ENCODE assay signal across 16 cellular contexts in the genomic region with DNA sequence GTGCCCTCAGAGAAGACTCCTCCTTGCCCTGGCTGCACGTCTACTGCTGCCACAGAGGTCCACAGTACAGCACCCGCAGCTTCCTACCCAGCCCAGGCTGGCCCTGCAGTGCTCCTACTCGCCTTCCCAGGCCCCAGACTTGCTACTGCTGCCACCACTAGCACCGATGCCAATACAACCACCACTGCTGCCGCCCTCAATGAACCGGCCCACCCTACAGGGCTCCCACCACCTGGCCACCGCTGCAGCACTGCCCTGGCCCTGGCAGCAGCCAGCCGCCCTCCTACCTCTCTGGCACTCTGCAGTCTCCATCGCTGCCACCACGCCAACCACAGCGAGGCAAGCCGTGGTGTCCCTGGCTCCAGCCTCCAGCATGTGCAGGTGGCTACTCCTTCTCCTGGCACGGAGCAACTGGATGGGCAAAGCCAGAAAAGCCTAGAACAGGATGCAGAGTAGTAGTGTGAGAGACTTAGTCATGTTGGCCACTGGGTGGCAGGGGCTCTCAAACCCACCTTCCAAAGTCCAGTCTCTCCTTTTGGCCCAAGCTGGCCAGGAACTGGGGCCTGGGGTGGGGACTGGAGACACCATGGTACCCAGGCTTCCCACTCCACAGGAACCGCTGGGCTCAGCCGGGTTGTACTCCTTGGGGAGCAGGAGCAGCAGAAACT. TPM values are rescaled to one million over a fixed set of nuclear protein-coding genes. Genes with fewer than 3 reads are reported as not detected.
A peak's percentile ranks its signal among the peaks of the same experiment; 100 is the strongest.
DNase-seq lines count a peak whose midpoint lies in the region; ATAC-seq and TF ChIP-seq lines count a peak whose summit lies in the region.
"Had no signal": no experiment of that assay in that cellular context is flagged by ENCODE, and none has a peak within 500 bp of the region (broad histone marks: within the 10 kb centered on the region; RNA-seq: fewer than 3 reads in every experiment).

No MANE protein-coding gene starts in this region.

- H3K4me2 ChIP-seq in GM23338, result no peak overlapping the region
- no peak overlapping the region for H3K4me2 ChIP-seq in mesendoderm (ENCODE audit: low read length)
- H3K4me2 ChIP-seq: BLaER1 had no signal

- H2BK5ac ChIP-seq in mesendoderm (ENCODE audit: low read length), result no peak overlapping the region

- no peaks in the 10 kb centered on the region for H3K9me3 ChIP-seq in adrenal gland (replicated peaks in 1 of 3)
- H3K9me3 ChIP-seq: BLaER1 had no signal

- no peaks in the 10 kb centered on the region for H3K79me1 ChIP-seq in mesendoderm (ENCODE audit: low read length)

- H3K36me3 ChIP-seq in GM23338 (ENCODE audit: insufficient read depth) (no peaks in the 10 kb centered on the region), mesendoderm (ENCODE audit: control insufficient read depth, insufficient read depth, low read length) (no peaks in the 10 kb centered on the region), adrenal gland (replicated peaks in 1 of 2) (no peaks in the 10 kb centered on the region)
- H3K36me3 ChIP-seq: BLaER1 had no signal

- H2BK15ac ChIP-seq in mesendoderm (replicated peaks; ENCODE audit: low read depth), result no peak overlapping the region

- peaks cover 9% of the 10 kb centered on the region; the same call in 2 of the 3 replicates for H3K9me3 Mint-ChIP-seq in GM23338

- no peaks in the 10 kb centered on the region for H3K9me2 ChIP-seq in GM23338 (ENCODE audit: insufficient read depth)

- H3K27me3 ChIP-seq in GM23338 (ENCODE audit: insufficient read depth) (no peaks in the 10 kb centered on the region; the same call in 1 of the 2 replicates), mesendoderm (ENCODE audit: insufficient read depth, low read length, poor library complexity) (no peaks in the 10 kb centered on the region), adrenal gland (no peaks in the 10 kb centered on the region)
- H3K27me3 ChIP-seq: BLaER1 had no signal

- H3K9ac ChIP-seq in mesendoderm (ENCODE audit: low read length), result no peak overlapping the region
- H3K9ac ChIP-seq: BLaER1 had no signal

- H3K27me3 Mint-ChIP-seq in GM23338 (ENCODE audit: insufficient read depth, low read depth, poor library complexity), result peaks cover 10% of the 10 kb centered on the region

- no peak overlapping the region for H2AK5ac ChIP-seq in mesendoderm (ENCODE audit: low read length)

- H3K23ac ChIP-seq in mesendoderm (ENCODE audit: low read length), result no peak overlapping the region

- intact Hi-C loops in adrenal gland (cut with DNase I), result no loop called here

- no peak overlapping the region for H3K56ac ChIP-seq in mesendoderm (ENCODE audit: low read length)

- no peaks in the 10 kb centered on the region for H3K4me1 ChIP-seq in GM23338 (ENCODE audit: insufficient read depth)
- H3K4me1 ChIP-seq in mesendoderm (ENCODE audit: control insufficient read depth, low read depth, low read length), result no peaks in the 10 kb centered on the region
- H3K4me1 ChIP-seq in adrenal gland (replicated peaks in 1 of 2), result no peaks in the 10 kb centered on the region

- ATAC-seq in GM23338, result peak; percentile 25

- DNase-seq in AG09309 (ENCODE audit: low read depth), result no peak
- DNase-seq in GM23338 (ENCODE audit: low spot score), result peak; percentile 33
- DNase-seq in mesendoderm, result peak; percentile 10
- DNase-seq in stimulated activated CD4-positive, alpha-beta T cell treated with anti-CD3 and anti-CD28 coated beads, Interleukin-12 subunit alpha, Interleukin-12 subunit beta, amount 100 ng/mL, for 4 hours, result no peak
- no peak for DNase-seq in adrenal gland
- no peak for DNase-seq in effector CD4-positive, alpha-beta T cell
- DNase-seq: ACHN; CD8-positive, alpha-beta memory T cell; HCEC 1CT; NCI-H146; NCI-H2081 treated with DMSO at 0.1 percent for 48 hours; NCI-H524 treated with DMSO at 0.1 percent for 48 hours; NK-92 treated with Interleukin-12 subunit alpha and Interleukin-12 subunit beta, amount 100 ng/mL, for 24 hours had no signal

- H2AFZ ChIP-seq in GM23338, result no peak overlapping the region

- no peak overlapping the region for H3K27ac ChIP-seq in GM23338 (ENCODE audit: low read depth)
- peak overlapping the region; percentile 31; the same call in 1 of the 2 replicates for H3K27ac ChIP-seq in VCaP
- no peak overlapping the region for H3K27ac ChIP-seq in mesendoderm (ENCODE audit: low read depth, low read length)
- no peak overlapping the region for H3K27ac ChIP-seq in adrenal gland
- H3K27ac ChIP-seq: BLaER1 had no signal

- no peak for TF ChIP-seq POLR2A in adrenal gland (IDR thresholded peaks at IDR 0.05)

- peaks cover 8% of the 10 kb centered on the region for H3K4me1 Mint-ChIP-seq in GM23338

- no peak overlapping the region for H2BK120ac ChIP-seq in mesendoderm (ENCODE audit: low read depth, low read length)

- no peaks in the 10 kb centered on the region for H4K20me1 ChIP-seq in GM23338 (replicated peaks; ENCODE audit: insufficient read depth)
- H4K20me1 ChIP-seq: BLaER1 had no signal

- H3K4ac ChIP-seq in mesendoderm (ENCODE audit: low read depth, low read length), result no peak overlapping the region

- H3F3A ChIP-seq in GM23338 (replicated peaks; ENCODE audit: low read depth), result no peaks in the 10 kb centered on the region

- H3K4me3 Mint-ChIP-seq in GM23338, result no peak overlapping the region
- H3K4me3 Mint-ChIP-seq: CD8-positive, alpha-beta memory T cell had no signal

- no peak overlapping the region for H3K27ac Mint-ChIP-seq in GM23338

- WGBS in mesendoderm (ENCODE audit: extremely low coverage, insufficient coverage, low lambda C conversion rate), result no CpG with 5 or more reads among the region's 15 CpGs
- 73 to 89% (median 81%) methylated on average over 9 to 15 of the region's 15 CpGs for WGBS in adrenal gland, 4 donors

- no peak overlapping the region for H3K18ac ChIP-seq in mesendoderm (ENCODE audit: low read length)

- TF ChIP-seq CTCF in AG09309 (IDR thresholded peaks at IDR 0.05; ENCODE audit: control insufficient read depth, insufficient read depth, low read depth, low read length, missing control alignments) (peak; percentile 1), GM23338 (conservative IDR thresholded peaks at IDR 0.05; ENCODE audit: low read depth in 2 of 2) (peak; percentile 15 to 45; a peak in 2 of 4 replicates), VCaP (conservative IDR thresholded peaks at IDR 0.05) (no peak), adrenal gland (IDR thresholded peaks at IDR 0.05) (no peak)

- no peak overlapping the region for H3K4me3 ChIP-seq in AG09309 (ENCODE audit: control insufficient read depth, low read depth, low read length)
- H3K4me3 ChIP-seq in GM23338, result no peak overlapping the region
- H3K4me3 ChIP-seq in mesendoderm (ENCODE audit: low read length), result no peak overlapping the region
- no peak overlapping the region for H3K4me3 ChIP-seq in adrenal gland
- H3K4me3 ChIP-seq: BLaER1 had no signal

- no peaks in the 10 kb centered on the region for H3K36me3 Mint-ChIP-seq in GM23338 (ENCODE audit: low read depth)
- H3K36me3 Mint-ChIP-seq: CD8-positive, alpha-beta memory T cell had no signal

- H4K5ac ChIP-seq in mesendoderm (ENCODE audit: low read length), result no peak overlapping the region

- no peaks in the 10 kb centered on the region for H3K79me2 ChIP-seq in GM23338 (replicated peaks; ENCODE audit: insufficient read depth)
- H3K79me2 ChIP-seq in mesendoderm (ENCODE audit: control insufficient read depth, insufficient read depth, low read length), result no peaks in the 10 kb centered on the region

- no peak overlapping the region for H4K8ac ChIP-seq in mesendoderm (ENCODE audit: low read depth, low read length)

RNA-seq across cellular contexts. Expression of a gene that starts 39.4 kb away (rescaled TPM):
- 0.23 and 0.76 TPM in 2 replicates for total RNA-seq in GM23338 (2014; rRNA removed; shearing (Covaris generic))
- polyA plus RNA-seq in GM23338 (2016; fragmentation: Nextera tagmentation; extraction: Ambion mirVana), result 0.49 and 1.2 TPM in 2 replicates
- 0.62 TPM for polyA plus RNA-seq in mesendoderm (2013, experiment 1 of 2)
- 0.67 TPM for polyA plus RNA-seq in mesendoderm (2013, experiment 2 of 2)
- under 1 TPM in 2 of 8 donors, not detected in 6; 0.28 to 0.55 TPM for total RNA-seq in adrenal gland
- polyA plus RNA-seq in adrenal gland, result under 1 TPM; 0.17 to 0.80 (median 0.57) TPM
- total RNA-seq: CD8-positive, alpha-beta memory T cell; HT1080 had no signal
- polyA plus RNA-seq: CD8-positive, alpha-beta memory T cell had no signal

Comparison
In these comparisons a context has a peak if more than half of its experiments do, and no peak if none do; other contexts are left out.
1. DNase-seq: peak in GM23338 (single experiment) and mesendoderm (single experiment); none in AG09309 (single experiment), stimulated activated CD4-positive, alpha-beta T cell treated with anti-CD3 and anti-CD28 coated beads, Interleukin-12 subunit alpha, Interleukin-12 subunit beta, amount 100 ng/mL, for 4 hours (single experiment), adrenal gland (0 of 7) and effector CD4-positive, alpha-beta T cell (single experiment).
2. CTCF ChIP-seq: peak in AG09309 (single experiment) and GM23338 (2 of 2); none in VCaP (single experiment) and adrenal gland (0 of 6).